Comparison of ENCODE assay signal across 20 cellular contexts in the genomic region with DNA sequence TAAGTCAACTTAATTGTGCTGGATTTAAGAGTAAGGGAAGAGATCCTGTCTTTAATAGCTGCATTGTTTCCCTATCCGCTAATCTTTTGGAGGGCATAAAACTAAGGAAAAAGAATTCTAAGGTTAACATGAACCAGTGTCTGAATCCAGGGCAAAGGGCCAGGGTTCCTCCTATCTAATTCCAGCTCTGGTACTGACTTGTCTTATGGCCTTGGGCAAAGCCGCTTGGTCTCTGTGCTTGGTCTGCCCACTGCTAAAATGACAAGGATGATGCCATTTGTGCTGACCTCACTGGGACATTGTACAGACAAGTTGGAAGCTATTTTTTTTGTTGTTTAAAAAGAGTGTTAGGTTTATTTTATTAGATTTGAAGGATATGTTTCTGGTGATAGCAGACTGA.
A peak's percentile ranks its signal among the peaks of the same experiment; 100 is the strongest.
DNase-seq lines count a peak whose midpoint lies in the region; TF ChIP-seq lines count a peak whose summit lies in the region.
"Had no signal": no experiment of that assay in that cellular context is flagged by ENCODE, and none has a peak within 500 bp of the region (broad histone marks: within the 10 kb centered on the region; RNA-seq: fewer than 3 reads in every experiment).

No MANE protein-coding gene starts in this region.

- H2AFZ ChIP-seq in hepatocyte = no peak overlapping the region
- H2AFZ ChIP-seq: GM23338 had no signal

- WGBS in hepatocyte (ENCODE audit: low lambda C conversion rate, missing lambda C conversion rate) = 75% methylated on average over 2 of the region's 2 CpGs
- WGBS in suprapubic skin = 58% methylated on average over 2 of the region's 2 CpGs
- 67 to 87% (median 81%) methylated on average over 2 of the region's 2 CpGs for WGBS in spleen, 5 donors

- no peaks in the 10 kb centered on the region for H3K36me3 Mint-ChIP-seq in MCF 10A (ENCODE audit: insufficient read depth, unreplicated experiment)

- POLR2A ChIA-PET in MCF 10A (lab: Yijun Ruan, JAX) = interaction anchor here (0.6 to 3.7 kb wide), 35 partner anchors 8 to 736 kb away, joined by 3 to 57 read pairs (median 4); partner anchors contain the start of gene PIK3R1

- CTCF ChIA-PET in MCF 10A (lab: Yijun Ruan, JAX) = interaction anchor here (0.6 to 1.3 kb wide), 5 partner anchors 219 to 562 kb away, joined by 3 to 5 read pairs (median 4); no protein-coding TSS in a partner anchor

- H3K4me1 ChIP-seq in hepatocyte (ENCODE audit: insufficient read depth) (peaks cover 29% of the 10 kb centered on the region), suprapubic skin (peaks cover 27% of the 10 kb centered on the region), spleen (peaks cover 0 to 11% (median 0%) of the 10 kb centered on the region in 6 donors)
- H3K4me1 ChIP-seq: BE2C had no signal

- TF ChIP-seq POLR2A in suprapubic skin (IDR thresholded peaks at IDR 0.05) = no peak
- TF ChIP-seq POLR2A in spleen (IDR thresholded peaks at IDR 0.05) = no peak

- no peaks in the 10 kb centered on the region for H3K79me2 ChIP-seq in hepatocyte

- intact Hi-C loops in MCF 10A (cut with micrococcal nuclease) (no loop called here), spleen (cut with DNase I; ENCODE audit: low total_unique reads) (no loop called here)

- H3K4me3 ChIP-seq in hepatocyte (no peak overlapping the region), suprapubic skin (no peak overlapping the region), spleen (no peak overlapping the region)
- H3K4me3 ChIP-seq: GM23338 had no signal

- H3K27ac Mint-ChIP-seq in MCF 10A (ENCODE audit: low read depth, unreplicated experiment) = peak overlapping the region; percentile 74
- H3K27ac Mint-ChIP-seq: CD4-positive, alpha-beta T cell; GM23338 had no signal

- H3K4me2 ChIP-seq in hepatocyte = peak overlapping the region; percentile 17
- H3K4me2 ChIP-seq: GM23338 had no signal

- no peak for TF ChIP-seq EP300 in suprapubic skin (IDR thresholded peaks at IDR 0.05)

- TF ChIP-seq CTCF in MCF 10A (IDR thresholded peaks at IDR 0.05; ENCODE audit: unreplicated experiment) (no peak), hepatocyte (IDR thresholded peaks at IDR 0.05; ENCODE audit: poor library complexity) (no peak), suprapubic skin (IDR thresholded peaks at IDR 0.05) (no peak), spleen (IDR thresholded peaks at IDR 0.05 in 8 of 11, conservative IDR thresholded peaks at IDR 0.05 in 3 of 11) (no peak), GM10266 (IDR thresholded peaks at IDR 0.05; ENCODE audit: control insufficient read depth, insufficient read depth, low read depth, missing control alignments) (no peak)

- H3K36me3 ChIP-seq in hepatocyte (replicated peaks; ENCODE audit: insufficient read depth, low read depth) (no peaks in the 10 kb centered on the region), suprapubic skin (no peaks in the 10 kb centered on the region), spleen (no peaks in the 10 kb centered on the region)
- H3K36me3 ChIP-seq: BE2C had no signal

- H3K9me3 ChIP-seq in hepatocyte (ENCODE audit: low read depth) (no peaks in the 10 kb centered on the region), suprapubic skin (no peaks in the 10 kb centered on the region), spleen (no peaks in the 10 kb centered on the region)
- H3K9me3 ChIP-seq: BE2C had no signal

- no TSS peak for BruUV-seq in MCF 10A (replicated peaks; lab: Mats Ljungman, UMichigan)

- peaks cover 42% of the 10 kb centered on the region for H3K4me1 Mint-ChIP-seq in MCF 10A (ENCODE audit: insufficient read depth, unreplicated experiment)
- H3K4me1 Mint-ChIP-seq: GM23338 had no signal

- H3K27ac ChIP-seq in hepatocyte = peak overlapping the region; percentile 81
- peak overlapping the region; percentile 22 for H3K27ac ChIP-seq in suprapubic skin
- H3K27ac ChIP-seq in spleen = peak overlapping the region in 2 of 8 donors; percentile 0 to 54

- no peaks in the 10 kb centered on the region for H3K27me3 ChIP-seq in hepatocyte
- H3K27me3 ChIP-seq in suprapubic skin = no peaks in the 10 kb centered on the region
- H3K27me3 ChIP-seq in spleen (replicated peaks in 1 of 7) = no peaks in the 10 kb centered on the region
- H3K27me3 ChIP-seq: BE2C had no signal

- H3K4me3 Mint-ChIP-seq in MCF 10A (ENCODE audit: unreplicated experiment) = no peak overlapping the region
- H3K4me3 Mint-ChIP-seq: CD4-positive, alpha-beta T cell; GM23338 had no signal

- H3K9me2 ChIP-seq in hepatocyte (replicated peaks; ENCODE audit: insufficient read depth) = no peaks in the 10 kb centered on the region

- DNase-seq in H4 (ENCODE audit: low spot score) = peak; percentile 11
- peak; percentile 62 for DNase-seq in MCF 10A (ENCODE audit: unreplicated experiment)
- DNase-seq in hepatocyte (ENCODE audit: low spot score) = no peak
- DNase-seq in suprapubic skin (ENCODE audit: low spot score in 2 of 2) = no peak
- DNase-seq in spleen = no peak
- no peak for DNase-seq in SIG-M5 (lab: John Stamatoyannopoulos, UW)
- DNase-seq in GM10266 (ENCODE audit: extremely low spot score) = no peak
- DNase-seq in NCI-H2227 (lab: John Stamatoyannopoulos, UW; ENCODE audit: unreplicated experiment) = no peak
- DNase-seq: BE2C; Calu3; CD4-positive, alpha-beta T cell; EL; KBM-7; MV-4-11; NCI-H1417 treated with DMSO at 0.1 percent for 48 hours; NCI-H187 treated with DMSO at 0.1 percent for 48 hours; NCI-H345; NCI-H524 treated with DMSO at 0.1 percent for 48 hours; PC-3 had no signal

- peaks cover 7% of the 10 kb centered on the region for H3K9me3 Mint-ChIP-seq in MCF 10A (ENCODE audit: unreplicated experiment)
- H3K9me3 Mint-ChIP-seq: CD4-positive, alpha-beta T cell; GM23338 had no signal

- H3K27me3 Mint-ChIP-seq in MCF 10A (ENCODE audit: insufficient read depth, unreplicated experiment) = no peaks in the 10 kb centered on the region

- no peaks in the 10 kb centered on the region for H4K20me1 ChIP-seq in hepatocyte (ENCODE audit: insufficient read depth, poor library complexity, severe bottlenecking)

Comparison
In these comparisons a context has a peak if more than half of its experiments do, and no peak if none do; other contexts are left out.
1. DNase-seq: peak in H4 (single experiment) and MCF 10A (single experiment); none in hepatocyte (single experiment), suprapubic skin (0 of 2), spleen (single experiment), SIG-M5 (single experiment), GM10266 (single experiment) and NCI-H2227 (single experiment).